Comparison of ENCODE assay signal across 2 cellular contexts in the genomic region with DNA sequence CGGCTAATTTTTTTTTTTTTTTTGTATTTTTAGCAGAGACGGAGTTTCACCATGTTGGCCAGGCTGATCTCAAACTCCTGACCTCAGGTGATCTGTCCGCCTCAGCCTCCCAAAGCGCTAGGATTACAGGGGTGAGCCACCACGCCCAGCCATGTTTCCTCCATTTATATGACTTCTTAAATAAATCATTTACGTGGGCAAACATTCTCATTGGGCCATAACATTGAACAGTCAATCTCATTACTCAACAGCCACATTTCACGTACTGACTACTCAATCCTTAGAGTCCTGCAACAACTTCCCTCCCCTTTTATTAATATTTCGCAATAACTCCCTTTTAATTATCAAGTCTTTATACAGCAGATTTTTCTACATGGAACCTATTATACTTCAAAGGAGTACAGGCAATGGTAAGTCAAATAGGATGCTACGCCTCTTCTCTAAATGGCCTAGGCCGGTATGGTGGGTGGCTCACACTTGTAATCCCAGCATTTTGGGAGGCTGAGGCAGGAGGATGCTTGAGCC.
TF ChIP-seq lines count a peak whose summit lies in the region.

No MANE protein-coding gene starts in this region.

TF ChIP-seq in HepG2, 621 proteins besides CTCF, POLR2A, EP300 and RAD21:
- TF ChIP-seq KLF12 (CRISPR knock-in tag; IDR thresholded peaks at IDR 0.05; ENCODE audit: borderline replicate concordance) (no peak), NKX3-1 (CRISPR knock-in tag; IDR thresholded peaks at IDR 0.05) (no peak), CEBPB (IDR thresholded peaks at IDR 0.05; ENCODE audit: borderline replicate concordance, low read depth, low read length) (peak; percentile 84), ZNF616 (CRISPR knock-in tag; IDR thresholded peaks at IDR 0.05; ENCODE audit: low read depth) (no peak), SSRP1 (CRISPR knock-in tag; IDR thresholded peaks at IDR 0.05) (no peak), FOXM1 (CRISPR knock-in tag; IDR thresholded peaks at IDR 0.05) (no peak)

TF ChIP-seq in H1, 55 proteins besides CTCF, POLR2A, EP300 and RAD21:
- no peak for TF ChIP-seq ATF3 (IDR thresholded peaks at IDR 0.05; ENCODE audit: insufficient read depth, low read depth, low read length)
- no peak for TF ChIP-seq E2F6 (IDR thresholded peaks at IDR 0.05)
- peak; percentile 82; the same call in 1 of the 2 replicates for TF ChIP-seq CEBPB (IDR thresholded peaks at IDR 0.05; ENCODE audit: low read depth, low read length)
- TF ChIP-seq KDM4A (IDR thresholded peaks at IDR 0.05; ENCODE audit: low read depth, low read length, severe bottlenecking): no peak
- no peak for TF ChIP-seq RXRA (IDR thresholded peaks at IDR 0.05; ENCODE audit: insufficient read depth, low read depth, low read length)
- TF ChIP-seq GTF2F1 (IDR thresholded peaks at IDR 0.05; ENCODE audit: borderline replicate concordance, low read depth, low read length): no peak
- no peak for TF ChIP-seq CTBP2 (IDR thresholded peaks at IDR 0.05; ENCODE audit: borderline replicate concordance, insufficient read depth, insufficient read length, low read length)
- TF ChIP-seq ASH2L (IDR thresholded peaks at IDR 0.05; ENCODE audit: low read length): no peak
TF ChIP-seq in H1: peak in this region for 1.
